22 cellular contexts compared by ENCODE assay signal in the genomic region with DNA sequence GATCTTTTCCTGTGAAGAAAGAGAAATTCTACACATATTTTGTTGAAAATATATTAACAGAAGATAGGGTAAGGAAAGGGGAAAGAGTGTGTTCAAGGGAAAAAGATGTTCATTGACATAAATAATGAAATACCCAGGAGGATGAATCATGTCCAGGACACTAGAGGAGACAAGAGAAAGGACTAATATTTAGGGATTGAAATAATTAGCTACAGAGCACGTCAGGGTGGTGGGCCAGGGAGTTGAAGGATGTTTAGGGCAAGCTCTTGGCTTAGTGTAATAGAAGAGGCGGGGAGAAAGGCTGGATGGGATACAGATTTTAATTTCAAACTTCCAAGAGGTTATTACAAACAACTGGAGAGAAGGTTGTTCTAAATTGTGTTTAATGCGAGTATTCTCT.
"Had no signal": no experiment of that assay in that cellular context is flagged by ENCODE, and none has a peak within 500 bp of the region (broad histone marks: within the 10 kb centered on the region; RNA-seq: fewer than 3 reads in every experiment).

No MANE protein-coding gene starts in this region.

- H3K4me1 Mint-ChIP-seq: endodermal cell, mesothelial cell of epicardium, naive B cell had no signal

- H3K36me3 Mint-ChIP-seq: mesothelial cell of epicardium, naive B cell had no signal

- H3K36me3 ChIP-seq: colonic mucosa, esophagus squamous epithelium, heart right ventricle, left lung, lower lobe of right lung had no signal

- H3K9me3 Mint-ChIP-seq: dendritic cell treated with granulocyte-macrophage colony-stimulating factor and Interleukin-4, amounts not matched to agents 40 ng/mL and 50 ng/mL, for 4 days; effector memory CD8-positive, alpha-beta T cell; mesothelial cell of epicardium had no signal

- H3K4me3 ChIP-seq: colonic mucosa, esophagus squamous epithelium, heart right ventricle, left lung, lower lobe of right lung, mucosa of descending colon had no signal

- H3K4me3 Mint-ChIP-seq: dendritic cell treated with granulocyte-macrophage colony-stimulating factor and Interleukin-4, amounts not matched to agents 40 ng/mL and 50 ng/mL, for 4 days; effector memory CD8-positive, alpha-beta T cell; endodermal cell; mesothelial cell of epicardium had no signal

- H3K27ac Mint-ChIP-seq: dendritic cell treated with granulocyte-macrophage colony-stimulating factor and Interleukin-4, amounts not matched to agents 40 ng/mL and 50 ng/mL, for 4 days; effector memory CD8-positive, alpha-beta T cell; endodermal cell; mesothelial cell of epicardium; naive B cell had no signal

- H3K27me3 Mint-ChIP-seq: naive B cell had no signal

- H3K27ac ChIP-seq: colonic mucosa, epithelial cell of prostate, esophagus squamous epithelium, foreskin keratinocyte, heart right ventricle, left lung, lower lobe of right lung had no signal

- H3K9me3 ChIP-seq: colonic mucosa, esophagus squamous epithelium, heart right ventricle, left lung, lower lobe of right lung, mucosa of descending colon had no signal

- DNase-seq: colonic mucosa; cortex of kidney; effector CD8-positive, alpha-beta T cell; effector memory CD8-positive, alpha-beta T cell; endodermal cell; erythroblast; esophagus squamous epithelium; foreskin keratinocyte; glutamatergic neuron; head of caudate nucleus; heart right ventricle; hippocampal formation; left cardiac atrium; left lung; left ventricle myocardium superior; lower lobe of right lung; mesenchymal stem cell; mucosa of descending colon; naive B cell had no signal
